ENCODE assay signal across 8 cellular contexts in the genomic region with DNA sequence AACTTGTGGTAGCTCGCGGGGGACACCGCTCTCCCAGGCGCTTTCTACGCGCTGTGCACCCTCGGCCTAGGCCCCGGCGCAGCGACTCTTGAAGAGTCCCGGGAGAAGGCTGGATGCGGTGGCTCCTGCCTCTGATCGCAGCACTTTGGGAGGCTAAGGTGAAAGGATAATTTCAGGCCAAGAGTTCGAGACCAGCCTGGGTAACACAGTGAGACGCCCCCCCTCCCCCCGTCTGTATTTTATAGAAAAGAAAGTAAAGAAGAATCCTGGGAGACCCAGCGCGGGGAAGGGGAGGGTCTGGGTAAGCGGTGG. TPM values are rescaled to one million over a fixed set of nuclear protein-coding genes. Genes with fewer than 3 reads are reported as not detected.
A peak's percentile ranks its signal among the peaks of the same experiment; 100 is the strongest.
DNase-seq lines count a peak whose midpoint lies in the region; FAIRE-seq and TF ChIP-seq lines count a peak whose summit lies in the region.

No MANE protein-coding gene starts in this region.

- H3K27ac ChIP-seq in mammary epithelial cell (ENCODE audit: insufficient read depth, low read depth, low read length): no peak overlapping the region
- H3K27ac ChIP-seq in mesendoderm (ENCODE audit: low read depth, low read length): no peak overlapping the region

- H3K9me3 Mint-ChIP-seq in activated T-cell treated with anti-CD3 and anti-CD28 coated beads, Interleukin-2, amount 50 U/mL, for 24 hours: no peaks in the 10 kb centered on the region
- H3K9me3 Mint-ChIP-seq in type B pancreatic cell: no peaks in the 10 kb centered on the region

- no peaks in the 10 kb centered on the region for H3K36me3 Mint-ChIP-seq in activated T-cell treated with anti-CD3 and anti-CD28 coated beads, Interleukin-2, amount 50 U/mL, for 24 hours (ENCODE audit: low read depth)
- H3K36me3 Mint-ChIP-seq in type B pancreatic cell: no peaks in the 10 kb centered on the region

- no peak overlapping the region for H4K5ac ChIP-seq in mesendoderm (ENCODE audit: low read length)

- H3K36me3 ChIP-seq in mammary epithelial cell (ENCODE audit: insufficient read depth, low read length): no peaks in the 10 kb centered on the region
- no peaks in the 10 kb centered on the region for H3K36me3 ChIP-seq in mesendoderm (ENCODE audit: control insufficient read depth, insufficient read depth, low read length)

- H4K20me1 ChIP-seq in mammary epithelial cell (ENCODE audit: insufficient read depth, low read length): no peaks in the 10 kb centered on the region

- H3K27ac Mint-ChIP-seq in activated T-cell treated with anti-CD3 and anti-CD28 coated beads, Interleukin-2, amount 50 U/mL, for 24 hours: no peak overlapping the region
- no peak overlapping the region for H3K27ac Mint-ChIP-seq in type B pancreatic cell

- H3K4me2 ChIP-seq in mammary epithelial cell (ENCODE audit: insufficient read depth, low read depth, low read length) (peak overlapping the region; percentile 94), mesendoderm (ENCODE audit: low read length) (peak overlapping the region; percentile 64)

- BruUV-seq in mammary epithelial cell (replicated peaks; lab: Mats Ljungman, UMichigan): no TSS peak

- H3K4me1 Mint-ChIP-seq in activated T-cell treated with anti-CD3 and anti-CD28 coated beads, Interleukin-2, amount 50 U/mL, for 24 hours (ENCODE audit: low read depth): peaks cover 22% of the 10 kb centered on the region
- no peaks in the 10 kb centered on the region for H3K4me1 Mint-ChIP-seq in type B pancreatic cell (ENCODE audit: unreplicated experiment)

- no peak overlapping the region for H3K9ac ChIP-seq in mammary epithelial cell (ENCODE audit: insufficient read depth, low read length)
- peak overlapping the region; percentile 55 for H3K9ac ChIP-seq in mesendoderm (ENCODE audit: low read length)

- dilution Hi-C loops in mammary epithelial cell (cut with HindIII; ENCODE audit: low sequenced_read_pairs): no loop called here

- in situ Hi-C loops in mammary epithelial cell (cut with MboI; ENCODE audit: low sequenced_read_pairs in 2 of 2): no loop called here

- H3K56ac ChIP-seq in mesendoderm (ENCODE audit: low read length): peak overlapping the region; percentile 84

- H4K8ac ChIP-seq in mesendoderm (ENCODE audit: low read depth, low read length): no peak overlapping the region

- no peaks in the 10 kb centered on the region for H3K79me1 ChIP-seq in mesendoderm (ENCODE audit: low read length)

- whole genome bisulfite sequencing in mammary epithelial cell (ENCODE audit: low coverage, missing lambda C conversion rate): 26% methylated on average over 18 of the region's 19 CpGs
- WGBS in mesendoderm (ENCODE audit: extremely low coverage, insufficient coverage, low lambda C conversion rate): no CpG with 5 or more reads among the region's 19 CpGs

- intact Hi-C loops in mammary epithelial cell (cut with micrococcal nuclease): no loop called here

- no peak overlapping the region for H2BK15ac ChIP-seq in mesendoderm (replicated peaks; ENCODE audit: low read depth)

- H3K4me3 ChIP-seq in mammary epithelial cell (replicated peaks in 1 of 3; ENCODE audit: insufficient read depth in 1 of 3, low read depth in 2 of 3, low read length in 3 of 3) (peak overlapping the region; percentile 56 to 62 (median 58)), mesendoderm (ENCODE audit: low read length) (peak overlapping the region; percentile 58)

- peaks cover 17% of the 10 kb centered on the region for H3K27me3 Mint-ChIP-seq in activated T-cell treated with anti-CD3 and anti-CD28 coated beads, Interleukin-2, amount 50 U/mL, for 24 hours
- H3K27me3 Mint-ChIP-seq in type B pancreatic cell: peaks cover 40% of the 10 kb centered on the region

- H3K18ac ChIP-seq in mesendoderm (ENCODE audit: low read length): peak overlapping the region; percentile 40

- CTCF ChIA-PET in mammary epithelial cell (lab: Charles Lee; ENCODE audit: low non-redundant PET): no interaction called here

- FAIRE-seq in frontal cortex (lab: Jason Lieb, UNC): no peak

- H3K9me3 ChIP-seq in mammary epithelial cell (replicated peaks; ENCODE audit: insufficient read depth, low read length): no peaks in the 10 kb centered on the region

- H2BK5ac ChIP-seq in mesendoderm (ENCODE audit: low read length): no peak overlapping the region

- no peak for DNase-seq in activated T-cell treated with anti-CD3 and anti-CD28 coated beads, Interleukin-2, amount 50 U/mL, for 24 hours
- no peak for DNase-seq in activated T-cell treated with anti-CD3 and anti-CD28 coated beads, Interleukin-2, amount 50 U/mL, for 1 hour
- DNase-seq in mammary epithelial cell (no peak), mesendoderm (peak; percentile 34), type B pancreatic cell (ENCODE audit: extremely low spot score, unreplicated experiment) (no peak), inferior parietal cortex (ENCODE audit: extremely low spot score) (no peak), frontal cortex (ENCODE audit: low spot score in 2 of 2) (no peak)
- no peak for DNase-seq in stimulated activated CD4-positive, alpha-beta T cell treated with anti-CD3 and anti-CD28 coated beads, Interleukin-1b, Interleukin-23, amount 100 ng/mL, for 48 hours

- H3K27me3 ChIP-seq in mammary epithelial cell (ENCODE audit: insufficient read depth, low read length) (no peaks in the 10 kb centered on the region), mesendoderm (ENCODE audit: insufficient read depth, low read length, poor library complexity) (peaks cover 9% of the 10 kb centered on the region)

- H3K4me1 ChIP-seq in mammary epithelial cell (ENCODE audit: insufficient read depth, low read length) (peaks cover 15% of the 10 kb centered on the region), mesendoderm (ENCODE audit: control insufficient read depth, low read depth, low read length) (no peaks in the 10 kb centered on the region)

- H3K4me3 Mint-ChIP-seq in activated T-cell treated with anti-CD3 and anti-CD28 coated beads, Interleukin-2, amount 50 U/mL, for 24 hours: peak overlapping the region; percentile 71
- H3K4me3 Mint-ChIP-seq in type B pancreatic cell: peak overlapping the region; percentile 68

- no peak for TF ChIP-seq CTCF in mammary epithelial cell (conservative IDR thresholded peaks at IDR 0.05 in 1 of 2, IDR thresholded peaks at IDR 0.05 in 1 of 2; ENCODE audit: extremely low read depth in 1 of 2, insufficient read depth in 1 of 2, low read depth in 1 of 2, low read length in 2 of 2)
- TF ChIP-seq CTCF in type B pancreatic cell (conservative IDR thresholded peaks at IDR 0.05): no peak

- H2AFZ ChIP-seq in mammary epithelial cell (ENCODE audit: low read depth, low read length): peak overlapping the region; percentile 92

- H2BK120ac ChIP-seq in mesendoderm (ENCODE audit: low read depth, low read length): no peak overlapping the region

- H3K79me2 ChIP-seq in mammary epithelial cell (ENCODE audit: insufficient read depth, low read length) (no peaks in the 10 kb centered on the region), mesendoderm (ENCODE audit: control insufficient read depth, insufficient read depth, low read length) (no peaks in the 10 kb centered on the region)

- H3K23ac ChIP-seq in mesendoderm (ENCODE audit: low read length): no peak overlapping the region

- no peak overlapping the region for H3K4ac ChIP-seq in mesendoderm (ENCODE audit: low read depth, low read length)

- no peak overlapping the region for H2AK5ac ChIP-seq in mesendoderm (ENCODE audit: low read length)

RNA-seq across cellular contexts. Expression of a gene that starts 0.4 kb away (rescaled TPM):
- total RNA-seq in mammary epithelial cell (1 to 10 TPM; 1.7 to 2.2 TPM), type B pancreatic cell (ENCODE audit: low replicate concordance) (4.9 and 5.1 TPM in 2 replicates), frontal cortex (1.6 TPM)
- polyA plus RNA-seq in mammary epithelial cell: 6.3 TPM
- 10.4 TPM for polyA minus RNA-seq in mammary epithelial cell
- polyA plus RNA-seq in mesendoderm (2013, experiment 1 of 2): 0.97 TPM
- polyA plus RNA-seq in mesendoderm (2013, experiment 2 of 2): 0.91 TPM

RNA-seq across cellular contexts. Expression of a gene that starts 39.8 kb away (rescaled TPM):
- total RNA-seq in mammary epithelial cell (10 to 100 TPM; 70.2 to 82.4 TPM), type B pancreatic cell (ENCODE audit: low replicate concordance) (37.7 and 49.4 TPM in 2 replicates), frontal cortex (81.9 TPM)
- 87.9 TPM for polyA plus RNA-seq in mammary epithelial cell
- polyA minus RNA-seq in mammary epithelial cell: 48.9 TPM
- 16.7 TPM for polyA plus RNA-seq in mesendoderm (2013, experiment 1 of 2)
- 16.9 TPM for polyA plus RNA-seq in mesendoderm (2013, experiment 2 of 2)
